ENCODE assay signal across 8 cellular contexts in the genomic region with DNA sequence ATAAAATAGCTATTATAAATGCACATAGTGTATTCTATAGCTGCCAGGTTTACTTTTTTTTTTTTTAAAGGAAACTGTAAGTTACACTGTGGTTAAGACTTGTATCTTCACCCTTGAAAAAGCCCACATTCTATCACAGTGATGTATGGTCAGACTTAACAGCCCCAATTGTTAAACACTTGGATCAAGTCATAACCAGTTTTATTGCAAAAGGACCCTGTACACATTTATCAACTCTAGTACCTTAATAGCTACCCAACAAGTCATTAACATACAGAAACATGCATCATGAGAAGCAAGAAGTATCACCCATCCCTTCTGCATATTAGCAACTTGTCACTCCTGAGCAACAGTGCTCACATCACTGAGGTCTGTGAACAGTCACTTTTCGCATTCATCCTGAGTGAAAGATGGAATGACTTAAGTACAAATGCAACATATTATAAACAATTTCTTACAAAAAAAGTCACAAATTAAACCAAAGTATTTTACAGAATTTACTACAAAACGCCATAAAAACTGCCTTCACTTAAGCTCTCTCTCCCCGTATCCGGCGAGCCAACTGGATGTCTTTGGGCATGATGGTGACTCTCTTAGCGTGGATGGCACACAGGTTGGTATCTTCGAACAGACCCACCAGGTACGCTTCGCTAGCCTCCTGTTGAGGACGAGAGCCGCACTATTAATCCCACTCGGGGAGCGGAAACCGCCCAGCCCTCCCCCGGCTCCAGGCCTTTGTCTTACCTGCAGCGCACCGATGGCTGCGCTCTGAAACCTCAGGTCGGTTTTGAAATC. TPM values are rescaled to one million over a fixed set of nuclear protein-coding genes. Genes with fewer than 3 reads are reported as not detected.
DNase-seq lines count a peak whose midpoint lies in the region; ATAC-seq and TF ChIP-seq lines count a peak whose summit lies in the region.
"Not testable (repeated sequence)": the region's sequence is repeated elsewhere in the genome, so short reads cannot be mapped to it uniquely, and the experiment has no call there.

No MANE protein-coding gene starts in this region.

- DNase-seq in BE2C; HFFc6; RWPE1 (ENCODE audit: low spot score); activated naive CD4-positive, alpha-beta T cell treated with anti-CD3 and anti-CD28 coated beads, Interleukin-2, amount 10 ng/mL, durations not matched to agents 7 days and 5 days; natural killer cell: not testable (repeated sequence)

- H3K27me3 ChIP-seq in BE2C; ectodermal cell (ENCODE audit: control insufficient read depth, insufficient read depth, low read length, poor library complexity, severe bottlenecking); iPS-15b (ENCODE audit: control insufficient read depth, insufficient read depth, low read length): not testable (repeated sequence)

- CTCF ChIA-PET in RWPE1 (lab: Yijun Ruan, JAX): not testable (repeated sequence)
- CTCF ChIA-PET in activated naive CD4-positive, alpha-beta T cell treated with anti-CD3 and anti-CD28 coated beads, Interleukin-2, amount 10 ng/mL, durations not matched to agents 7 days and 5 days (lab: Charles Lee): interaction anchor here (1.0 to 1.6 kb wide), 2 partner anchors 13 to 75 kb away, joined by 3 read pairs; partner anchors contain the start of gene GALK1

- WGBS in ectodermal cell, 2 experiments: 12 to 13% methylated on average over 19 of the region's 19 CpGs

- H3K4me1 Mint-ChIP-seq in HFFc6 (ENCODE audit: low read depth) (peaks cover 36% of the 10 kb centered on the region), natural killer cell (peaks cover 52 to 61% of the 10 kb centered on the region in 2 donors)
- H3K4me1 Mint-ChIP-seq in activated naive CD4-positive, alpha-beta T cell treated with anti-CD3 and anti-CD28 coated beads, Interleukin-2, amount 10 ng/mL, durations not matched to agents 7 days and 5 days: peaks cover 50% of the 10 kb centered on the region
- H3K4me1 Mint-ChIP-seq in stimulated activated memory B cell treated with anti-CD40 and anti-IgM and Interleukin-4, amounts not matched to agents 10 μg/mL and 1 μg/mL and 100 μg/mL, for 72 hours: peaks cover 47% of the 10 kb centered on the region

- intact Hi-C loops in natural killer cell (cut with micrococcal nuclease): loop anchor here (2.0 to 5.0 kb wide), 2 partner anchors 13 to 64 kb away; partner anchors contain the start of genes GALK1 and UNC13D

- H3K27me3 Mint-ChIP-seq in HFFc6 (ENCODE audit: insufficient read depth): peaks cover 51% of the 10 kb centered on the region
- H3K27me3 Mint-ChIP-seq in activated naive CD4-positive, alpha-beta T cell treated with anti-CD3 and anti-CD28 coated beads, Interleukin-2, amount 10 ng/mL, durations not matched to agents 7 days and 5 days; natural killer cell (ENCODE audit: low read depth in 2 of 2); stimulated activated memory B cell treated with anti-CD40 and anti-IgM and Interleukin-4, amounts not matched to agents 10 μg/mL and 1 μg/mL and 100 μg/mL, for 72 hours: not testable (repeated sequence)

- POLR2A ChIA-PET in RWPE1 (lab: Yijun Ruan, JAX; ENCODE audit: low non-redundant PET): interaction anchor here (0.5 to 0.6 kb wide), 2 partner anchors 105 to 109 kb away, joined by 6 to 12 read pairs; no protein-coding TSS in a partner anchor

- peak overlapping the region; percentile 82 for H3K4me3 ChIP-seq in BE2C (ENCODE audit: low read depth, low read length)
- H3K4me3 ChIP-seq in ectodermal cell (ENCODE audit: insufficient read depth, low read depth, low read length): peak overlapping the region; percentile 98
- H3K4me3 ChIP-seq in iPS-15b (ENCODE audit: low read depth, low read length): peak overlapping the region; percentile 90

- peaks cover 19% of the 10 kb centered on the region for H3K9me3 Mint-ChIP-seq in HFFc6
- not testable (repeated sequence) for H3K9me3 Mint-ChIP-seq in activated naive CD4-positive, alpha-beta T cell treated with anti-CD3 and anti-CD28 coated beads, Interleukin-2, amount 10 ng/mL, durations not matched to agents 7 days and 5 days; natural killer cell; stimulated activated memory B cell treated with anti-CD40 and anti-IgM and Interleukin-4, amounts not matched to agents 10 μg/mL and 1 μg/mL and 100 μg/mL, for 72 hours

- H3K4me1 ChIP-seq in BE2C: peaks cover 10% of the 10 kb centered on the region
- not testable (repeated sequence) for H3K4me1 ChIP-seq in ectodermal cell (ENCODE audit: control insufficient read depth, insufficient read depth, low read length); iPS-15b (ENCODE audit: control insufficient read depth, insufficient read depth, low read length)

- H3K4me3 Mint-ChIP-seq in HFFc6 (peak overlapping the region; percentile 96), natural killer cell (peak overlapping the region; percentile 99)
- H3K4me3 Mint-ChIP-seq in activated naive CD4-positive, alpha-beta T cell treated with anti-CD3 and anti-CD28 coated beads, Interleukin-2, amount 10 ng/mL, durations not matched to agents 7 days and 5 days: peak overlapping the region; percentile 94
- H3K4me3 Mint-ChIP-seq in stimulated activated memory B cell treated with anti-CD40 and anti-IgM and Interleukin-4, amounts not matched to agents 10 μg/mL and 1 μg/mL and 100 μg/mL, for 72 hours: peak overlapping the region; percentile 99

- not testable (repeated sequence) for H3K9me3 ChIP-seq in BE2C; ectodermal cell (ENCODE audit: control insufficient read depth, low read length); iPS-15b (ENCODE audit: control insufficient read depth, insufficient read depth, low read length)

- H3K9ac ChIP-seq in iPS-15b (ENCODE audit: low read depth, low read length): peak overlapping the region; percentile 93

- not testable (repeated sequence) for ATAC-seq in natural killer cell; stimulated activated memory B cell treated with anti-CD40 and anti-IgM and Interleukin-4, amounts not matched to agents 10 μg/mL and 1 μg/mL and 100 μg/mL, for 72 hours

- H3K27ac Mint-ChIP-seq in HFFc6 (peak overlapping the region; percentile 97), natural killer cell (peak overlapping the region; percentile 95 to 99)
- H3K27ac Mint-ChIP-seq in activated naive CD4-positive, alpha-beta T cell treated with anti-CD3 and anti-CD28 coated beads, Interleukin-2, amount 10 ng/mL, durations not matched to agents 7 days and 5 days: peak overlapping the region; percentile 99
- H3K27ac Mint-ChIP-seq in stimulated activated memory B cell treated with anti-CD40 and anti-IgM and Interleukin-4, amounts not matched to agents 10 μg/mL and 1 μg/mL and 100 μg/mL, for 72 hours: peak overlapping the region; percentile 96

- not testable (repeated sequence) for TF ChIP-seq CTCF in BE2C (IDR thresholded peaks at IDR 0.05; ENCODE audit: low read depth, low read length); HFFc6 (IDR thresholded peaks at IDR 0.05); RWPE1 (conservative IDR thresholded peaks at IDR 0.05; ENCODE audit: low read depth); natural killer cell (IDR thresholded peaks at IDR 0.05)

- H3K36me3 Mint-ChIP-seq in HFFc6 (ENCODE audit: low read depth) (peaks cover 32% of the 10 kb centered on the region), natural killer cell (peaks cover 29% of the 10 kb centered on the region)
- peaks cover 41% of the 10 kb centered on the region for H3K36me3 Mint-ChIP-seq in activated naive CD4-positive, alpha-beta T cell treated with anti-CD3 and anti-CD28 coated beads, Interleukin-2, amount 10 ng/mL, durations not matched to agents 7 days and 5 days
- H3K36me3 Mint-ChIP-seq in stimulated activated memory B cell treated with anti-CD40 and anti-IgM and Interleukin-4, amounts not matched to agents 10 μg/mL and 1 μg/mL and 100 μg/mL, for 72 hours: peaks cover 33% of the 10 kb centered on the region

- H3K27ac ChIP-seq in RWPE1: peak overlapping the region; percentile 96
- H3K27ac ChIP-seq in ectodermal cell (ENCODE audit: insufficient read depth, low read depth, low read length, poor library complexity, severe bottlenecking): not testable (repeated sequence)

- peaks cover 46% of the 10 kb centered on the region for H3K36me3 ChIP-seq in BE2C
- H3K36me3 ChIP-seq in ectodermal cell (ENCODE audit: control insufficient read depth, insufficient read depth, low read length): peaks cover 14% of the 10 kb centered on the region
- H3K36me3 ChIP-seq in iPS-15b (ENCODE audit: control insufficient read depth, insufficient read depth, low read length): peaks cover 15% of the 10 kb centered on the region

RNA-seq across cellular contexts. Expression of gene UNK, which starts 6.3 kb away (rescaled TPM):
- 27.3 TPM for polyA plus RNA-seq in BE2C (2012; ENCODE audit: insufficient read depth, insufficient read length, low read depth)
- total RNA-seq in HFFc6 (2021; fragmentation: NEBNext Ultra II Directional; extraction: Animal tissue kit (Norgen Biotek cat#: 25700)): 10 to 100 TPM; 12.7 to 18.6 (median 16.2) TPM
- 46.8 TPM for polyA plus RNA-seq in ectodermal cell (2013, experiment 1 of 4)
- 51.5 TPM for polyA plus RNA-seq in ectodermal cell (2013, experiment 2 of 4)
- 38.8 TPM for polyA plus RNA-seq in ectodermal cell (2013, experiment 3 of 4)
- 46.4 TPM for polyA plus RNA-seq in ectodermal cell (2013, experiment 4 of 4)
- total RNA-seq in natural killer cell: 10 to 100 TPM; 44.2 to 51.3 (median 44.5) TPM

RNA-seq across cellular contexts. Expression of gene GALK1, which starts 13.3 kb away (rescaled TPM):
- polyA plus RNA-seq in BE2C (2012; ENCODE audit: insufficient read depth, insufficient read length, low read depth): 20.7 TPM
- total RNA-seq in HFFc6 (2021; fragmentation: NEBNext Ultra II Directional; extraction: Animal tissue kit (Norgen Biotek cat#: 25700)): 10 to 100 TPM; 33.8 to 43.2 (median 37.7) TPM
- polyA plus RNA-seq in ectodermal cell (2013, experiment 1 of 4): 23.8 TPM
- 20.0 TPM for polyA plus RNA-seq in ectodermal cell (2013, experiment 2 of 4)
- polyA plus RNA-seq in ectodermal cell (2013, experiment 3 of 4): 24.6 TPM
- 20.5 TPM for polyA plus RNA-seq in ectodermal cell (2013, experiment 4 of 4)
- 10 to 100 TPM; 11.9 to 15.9 (median 12.6) TPM for total RNA-seq in natural killer cell

RNA-seq across cellular contexts. Expression of gene ITGB4, which starts 57.0 kb away (rescaled TPM):
- 2.8 TPM for polyA plus RNA-seq in BE2C (2012; ENCODE audit: insufficient read depth, insufficient read length, low read depth)
- 1 to 10 TPM in 1 of 6 experiments, under 1 TPM in 4, not detected in 1; 0.28 to 1.0 (median 0.76) TPM for total RNA-seq in HFFc6 (2021; fragmentation: NEBNext Ultra II Directional; extraction: Animal tissue kit (Norgen Biotek cat#: 25700))
- polyA plus RNA-seq in ectodermal cell (2013, experiment 1 of 4): 2.1 TPM
- 0.96 TPM for polyA plus RNA-seq in ectodermal cell (2013, experiment 2 of 4)
- polyA plus RNA-seq in ectodermal cell (2013, experiment 3 of 4): 0.80 TPM
- 1.1 TPM for polyA plus RNA-seq in ectodermal cell (2013, experiment 4 of 4)
- total RNA-seq in natural killer cell: 1 to 10 TPM in 1 of 3 donors, under 1 TPM in 2; 0.38 to 1.0 (median 0.68) TPM
